8 cellular contexts compared by ENCODE assay signal in genomic region chr16:11583889-11584565, GRCh38.
DNase-seq lines count a peak whose midpoint lies in the region; ATAC-seq and TF ChIP-seq lines count a peak whose summit lies in the region.

No MANE protein-coding gene starts in this region.

- no peaks in the 10 kb centered on the region for H3K27me3 ChIP-seq in muscle layer of duodenum (ENCODE audit: low read depth, low read length)

- no peaks in the 10 kb centered on the region for H3K9me3 ChIP-seq in muscle layer of duodenum (ENCODE audit: control insufficient read depth in 1 of 2, low read length in 2 of 2)

- peak; percentile 55 for DNase-seq in COR-L47 (lab: John Stamatoyannopoulos, UW)
- DNase-seq in LNCaP clone FGC (ENCODE audit: low read depth): peak; percentile 94
- peak; percentile 87 to 95 for DNase-seq in T47D (ENCODE audit: low read depth in 1 of 2, low spot score in 1 of 2)
- no peak for DNase-seq in SW 1271 (lab: John Stamatoyannopoulos, UW)
- DNase-seq in D341Med (ENCODE audit: low spot score): no peak

- H3K27ac ChIP-seq in muscle layer of duodenum (ENCODE audit: low read length): peak overlapping the region; percentile 87

- H3K4me1 ChIP-seq in muscle layer of duodenum (ENCODE audit: control insufficient read depth in 1 of 2, insufficient read depth in 2 of 2, low read length in 2 of 2): peaks cover 0 to 16% of the 10 kb centered on the region in 2 donors

- no peaks in the 10 kb centered on the region for H3K36me3 ChIP-seq in muscle layer of duodenum (ENCODE audit: control insufficient read depth in 1 of 2, insufficient read depth in 2 of 2, low read length in 2 of 2)

- ATAC-seq in GM19452 (IDR thresholded peaks at IDR 0.05; ENCODE audit: unreplicated experiment): no peak
- no peak for ATAC-seq in HG03097 (IDR thresholded peaks at IDR 0.05; ENCODE audit: low FRiP score, unreplicated experiment)

- no peak for TF ChIP-seq CTCF in LNCaP clone FGC (IDR thresholded peaks at IDR 0.05; ENCODE audit: control insufficient read depth, extremely low read depth, insufficient read depth)

- in situ Hi-C loops in T47D (cut with HindIII; ENCODE audit: low pct_unique_long_range_greater_than_20kb, low sequenced_read_pairs): no loop called here

- H3K4me3 ChIP-seq in LNCaP clone FGC (ENCODE audit: low read depth, low read length) (peak overlapping the region; percentile 43), muscle layer of duodenum (ENCODE audit: low read depth in 1 of 2, low read length in 2 of 2) (peak overlapping the region; percentile 68 to 84)

Comparison
In these comparisons a context has a peak if more than half of its experiments do, and no peak if none do; other contexts are left out.
1. DNase-seq: peak in COR-L47 (single experiment), LNCaP clone FGC (single experiment) and T47D (2 of 2); none in SW 1271 (0 of 2) and D341Med (single experiment).